ENCODE assay signal across 9 cellular contexts in the genomic region with DNA sequence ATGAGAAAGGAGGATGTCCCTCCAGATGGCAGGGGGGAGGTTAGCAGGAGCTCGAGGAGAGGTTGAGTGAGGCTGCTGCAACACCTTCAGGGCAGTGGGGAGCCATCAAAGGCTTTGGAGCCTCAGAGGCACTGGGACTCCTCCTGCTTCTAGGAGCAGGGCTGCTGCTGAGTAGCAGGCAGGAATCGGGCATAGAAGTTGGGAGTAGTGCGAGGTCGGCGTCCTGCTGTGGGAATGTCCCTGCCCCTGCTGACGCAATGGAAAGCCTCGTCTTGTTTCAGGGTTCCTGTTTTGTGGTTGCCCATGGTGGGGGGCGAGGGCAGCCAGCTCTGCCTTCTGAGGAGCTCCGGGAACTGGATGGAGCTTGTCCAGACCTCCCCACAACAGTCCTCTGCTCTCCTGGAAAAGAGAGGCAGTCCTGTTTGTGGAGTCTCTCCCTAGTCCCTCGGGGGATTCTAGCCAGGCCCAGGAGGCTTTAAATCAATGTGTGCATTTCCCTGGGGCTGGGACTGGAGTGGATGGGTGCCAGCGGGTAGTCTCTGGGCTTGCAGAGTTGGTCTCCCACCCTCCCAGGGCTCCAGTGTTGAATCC.
DNase-seq lines count a peak whose midpoint lies in the region; ATAC-seq and TF ChIP-seq lines count a peak whose summit lies in the region.
"Had no signal": no experiment of that assay in that cellular context is flagged by ENCODE, and none has a peak within 500 bp of the region (broad histone marks: within the 10 kb centered on the region; RNA-seq: fewer than 3 reads in every experiment).

No MANE protein-coding gene starts in this region.

- H3K4me1 Mint-ChIP-seq in activated CD8-positive, alpha-beta T cell treated with anti-CD3 and anti-CD28 coated beads, Interleukin-2, amount 10 ng/mL, durations not matched to agents 7 days and 5 days (ENCODE audit: low read depth), result peaks cover 80% of the 10 kb centered on the region

- intact Hi-C loops in right cardiac atrium (cut with DNase I), result no loop called here

- H3K9me3 ChIP-seq in HEK293 (ENCODE audit: control insufficient read depth, insufficient read depth, low read depth, low read length) (no peaks in the 10 kb centered on the region), right cardiac atrium (ENCODE audit: control insufficient read depth, low read length) (no peaks in the 10 kb centered on the region)

- WGBS in right cardiac atrium, result 51% methylated on average over 11 of the region's 11 CpGs

- peaks cover 0 to 3% of the 10 kb centered on the region in 2 experiments; a peak in 1 of 3 replicates for H3K36me3 ChIP-seq in HEK293 (ENCODE audit: control insufficient read depth in 2 of 2, insufficient read depth in 1 of 2, low read length in 2 of 2)

- H3K27me3 Mint-ChIP-seq in activated CD8-positive, alpha-beta T cell treated with anti-CD3 and anti-CD28 coated beads, Interleukin-2, amount 10 ng/mL, durations not matched to agents 7 days and 5 days (ENCODE audit: low read depth), result no peaks in the 10 kb centered on the region

- peak overlapping the region; percentile 16 for H3K4me3 Mint-ChIP-seq in activated CD8-positive, alpha-beta T cell treated with anti-CD3 and anti-CD28 coated beads, Interleukin-2, amount 10 ng/mL, durations not matched to agents 7 days and 5 days

- CTCF ChIA-PET in HEK293 (lab: Yijun Ruan, JAX), result interaction anchor here (0.8 kb wide), 2 partner anchors 9 to 32 kb away, joined by 3 read pairs; no protein-coding TSS in a partner anchor
- CTCF ChIA-PET in activated CD8-positive, alpha-beta T cell treated with anti-CD3 and anti-CD28 coated beads, Interleukin-2, amount 10 ng/mL, durations not matched to agents 7 days and 5 days (lab: Charles Lee), result interaction anchor here (0.9 to 2.0 kb wide), 5 partner anchors 11 to 126 kb away, joined by 3 to 10 read pairs (median 3); no protein-coding TSS in a partner anchor

- no peak for TF ChIP-seq CTCF in HEK293 (tag by site-specific recombination; IDR thresholded peaks at IDR 0.05)

- POLR2A ChIA-PET in HEK293 (lab: Yijun Ruan, JAX), result no interaction called here
- POLR2A ChIA-PET in activated CD8-positive, alpha-beta T cell treated with anti-CD3 and anti-CD28 coated beads, Interleukin-2, amount 10 ng/mL, durations not matched to agents 7 days and 5 days (lab: Charles Lee), result interaction anchor here (0.6 to 2.8 kb wide), 6 partner anchors 9 to 106 kb away, joined by 3 to 13 read pairs (median 7); no protein-coding TSS in a partner anchor

- DNase-seq in activated CD8-positive, alpha-beta T cell treated with anti-CD3 and anti-CD28 coated beads, Interleukin-2, amount 10 ng/mL, durations not matched to agents 7 days and 5 days, result no peak
- DNase-seq in right cardiac atrium (peak; percentile 70 to 78 (median 77)), NCI-H446 treated with DMSO at 0.1 percent for 48 hours (lab: John Stamatoyannopoulos, UW) (no peak), DMS 273 treated with DMSO at 0.1 percent for 48 hours (lab: John Stamatoyannopoulos, UW) (no peak)
- DNase-seq in stimulated activated naive CD8-positive, alpha-beta T cell treated with anti-CD3 and anti-CD28 coated beads, Interleukin-15, Interleukin-2, amounts not matched to agents 100 U/mL and 50 U/mL, for 24 hours, result peak; percentile 69

- no peaks in the 10 kb centered on the region for H3K27me3 ChIP-seq in right cardiac atrium (ENCODE audit: control insufficient read depth, insufficient read depth)

- H3K9me3 Mint-ChIP-seq in activated CD8-positive, alpha-beta T cell treated with anti-CD3 and anti-CD28 coated beads, Interleukin-2, amount 10 ng/mL, durations not matched to agents 7 days and 5 days (ENCODE audit: insufficient read depth), result no peaks in the 10 kb centered on the region

- ATAC-seq in activated CD8-positive, alpha-beta T cell treated with anti-CD3 and anti-CD28 coated beads, Interleukin-2, amount 10 ng/mL, durations not matched to agents 7 days and 5 days, result no peak
- ATAC-seq in right cardiac atrium (no peak), GM19351 (IDR thresholded peaks at IDR 0.05; ENCODE audit: unreplicated experiment) (no peak), HG02623 (IDR thresholded peaks at IDR 0.05; ENCODE audit: unreplicated experiment) (no peak)
- no peak for ATAC-seq in stimulated activated naive CD8-positive, alpha-beta T cell treated with anti-CD3 and anti-CD28 coated beads, Interleukin-15, Interleukin-2, amounts not matched to agents 100 U/mL and 50 U/mL, for 24 hours
- ATAC-seq: Panc1 had no signal

- H3K27ac Mint-ChIP-seq in activated CD8-positive, alpha-beta T cell treated with anti-CD3 and anti-CD28 coated beads, Interleukin-2, amount 10 ng/mL, durations not matched to agents 7 days and 5 days, result peak overlapping the region; percentile 82

- H3K36me3 Mint-ChIP-seq in activated CD8-positive, alpha-beta T cell treated with anti-CD3 and anti-CD28 coated beads, Interleukin-2, amount 10 ng/mL, durations not matched to agents 7 days and 5 days (ENCODE audit: low read depth), result peaks cover 18% of the 10 kb centered on the region

- H3K27ac ChIP-seq in HEK293 (ENCODE audit: extremely low read depth, low read depth, low read length), result no peak overlapping the region
- peak overlapping the region; percentile 34 for H3K27ac ChIP-seq in right cardiac atrium (ENCODE audit: low read length)

- H3K4me3 ChIP-seq in HEK293 (ENCODE audit: low read depth, low read length) (no peak overlapping the region), right cardiac atrium (ENCODE audit: low read length) (no peak overlapping the region)

- no peaks in the 10 kb centered on the region; the same call in 1 of the 2 replicates for H3K4me1 ChIP-seq in HEK293 (ENCODE audit: control insufficient read depth, insufficient read depth, low read length)
- H3K4me1 ChIP-seq in right cardiac atrium (ENCODE audit: control insufficient read depth, insufficient read depth, low read length), result peaks cover 63% of the 10 kb centered on the region

TF ChIP-seq in HEK293, 187 proteins besides CTCF, POLR2A, EP300 and RAD21:
- TF ChIP-seq ZNF350 (tag by site-specific recombination; IDR thresholded peaks at IDR 0.05) (no peak), ZNF174 (tag by site-specific recombination; IDR thresholded peaks at IDR 0.05) (no peak), ZNF544 (tag by site-specific recombination; IDR thresholded peaks at IDR 0.05) (no peak), GLIS2 (tag by site-specific recombination; IDR thresholded peaks at IDR 0.05) (no peak), ZNF221 (tag by site-specific recombination; IDR thresholded peaks at IDR 0.05; ENCODE audit: borderline replicate concordance) (no peak), ZNF214 (tag by site-specific recombination; IDR thresholded peaks at IDR 0.05; ENCODE audit: borderline replicate concordance) (no peak), ZNF677 (tag by site-specific recombination; IDR thresholded peaks at IDR 0.05) (no peak), KLF8 (tag by site-specific recombination; IDR thresholded peaks at IDR 0.05) (no peak), BCL11A (tag by site-specific recombination; IDR thresholded peaks at IDR 0.05; ENCODE audit: low read depth) (no peak), ZEB2 (tag by site-specific recombination; IDR thresholded peaks at IDR 0.05) (no peak), GLIS1 (tag by site-specific recombination; IDR thresholded peaks at IDR 0.05) (peak; percentile 24; the same call in 1 of the 2 replicates), ZNF76 (tag by site-specific recombination; IDR thresholded peaks at IDR 0.05; ENCODE audit: borderline replicate concordance, low read depth) (no peak), REPIN1 (tag by site-specific recombination; IDR thresholded peaks at IDR 0.05; ENCODE audit: low read depth) (no peak), ZIC2 (tag by site-specific recombination; IDR thresholded peaks at IDR 0.05) (peak; percentile 83), ZFP41 (tag by site-specific recombination; IDR thresholded peaks at IDR 0.05; ENCODE audit: borderline replicate concordance) (no peak), ZBTB8A (tag by site-specific recombination; IDR thresholded peaks at IDR 0.05) (0 out of 2 replicates have a peak, but pooled peaks have one; percentile 29), ZNF777 (tag by site-specific recombination; IDR thresholded peaks at IDR 0.05; ENCODE audit: borderline replicate concordance) (no peak), IKZF3 (tag by site-specific recombination; IDR thresholded peaks at IDR 0.05) (no peak), ZNF629 (tag by site-specific recombination; IDR thresholded peaks at IDR 0.05) (no peak), TRIM28 (IDR thresholded peaks at IDR 0.05; ENCODE audit: borderline replicate concordance, low read length) (no peak), KLF16 (tag by site-specific recombination; IDR thresholded peaks at IDR 0.05) (no peak), ZNF16 (tag by site-specific recombination; IDR thresholded peaks at IDR 0.05; ENCODE audit: low read depth) (peak; percentile 68), ZNF114 (tag by site-specific recombination; IDR thresholded peaks at IDR 0.05) (no peak)
- TF ChIP-seq, protein P1, sequence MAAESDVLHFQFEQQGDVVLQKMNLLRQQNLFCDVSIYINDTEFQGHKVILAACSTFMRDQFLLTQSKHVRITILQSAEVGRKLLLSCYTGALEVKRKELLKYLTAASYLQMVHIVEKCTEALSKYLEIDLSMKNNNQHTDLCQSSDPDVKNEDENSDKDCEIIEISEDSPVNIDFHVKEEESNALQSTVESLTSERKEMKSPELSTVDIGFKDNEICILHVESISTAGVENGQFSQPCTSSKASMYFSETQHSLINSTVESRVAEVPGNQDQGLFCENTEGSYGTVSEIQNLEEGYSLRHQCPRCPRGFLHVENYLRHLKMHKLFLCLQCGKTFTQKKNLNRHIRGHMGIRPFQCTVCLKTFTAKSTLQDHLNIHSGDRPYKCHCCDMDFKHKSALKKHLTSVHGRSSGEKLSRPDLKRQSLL (tag by site-specific recombination; IDR thresholded peaks at IDR 0.05), result no peak

Comparison
In these comparisons a context has a peak if more than half of its experiments do, and no peak if none do; other contexts are left out.
1. DNase-seq: peak in right cardiac atrium (3 of 3) and stimulated activated naive CD8-positive, alpha-beta T cell treated with anti-CD3 and anti-CD28 coated beads, Interleukin-15, Interleukin-2, amounts not matched to agents 100 U/mL and 50 U/mL, for 24 hours (single experiment); none in activated CD8-positive, alpha-beta T cell treated with anti-CD3 and anti-CD28 coated beads, Interleukin-2, amount 10 ng/mL, durations not matched to agents 7 days and 5 days (single experiment), NCI-H446 treated with DMSO at 0.1 percent for 48 hours (single experiment) and DMS 273 treated with DMSO at 0.1 percent for 48 hours (single experiment).